Comparison of ENCODE assay signal across 1 cellular context in genomic region chr22:27377901-27378300, GRCh38.
A peak's percentile ranks its signal among the peaks of the same experiment; 100 is the strongest.
TF ChIP-seq lines count a peak whose summit lies in the region.

No MANE protein-coding gene starts in this region.

TF ChIP-seq in HEK293, 187 proteins besides CTCF, POLR2A, EP300 and RAD21 (continued from another document and continues in another):
- TF ChIP-seq, protein P1, sequence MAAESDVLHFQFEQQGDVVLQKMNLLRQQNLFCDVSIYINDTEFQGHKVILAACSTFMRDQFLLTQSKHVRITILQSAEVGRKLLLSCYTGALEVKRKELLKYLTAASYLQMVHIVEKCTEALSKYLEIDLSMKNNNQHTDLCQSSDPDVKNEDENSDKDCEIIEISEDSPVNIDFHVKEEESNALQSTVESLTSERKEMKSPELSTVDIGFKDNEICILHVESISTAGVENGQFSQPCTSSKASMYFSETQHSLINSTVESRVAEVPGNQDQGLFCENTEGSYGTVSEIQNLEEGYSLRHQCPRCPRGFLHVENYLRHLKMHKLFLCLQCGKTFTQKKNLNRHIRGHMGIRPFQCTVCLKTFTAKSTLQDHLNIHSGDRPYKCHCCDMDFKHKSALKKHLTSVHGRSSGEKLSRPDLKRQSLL (tag by site-specific recombination; IDR thresholded peaks at IDR 0.05), result 0 out of 2 replicates have a peak, but pooled peaks have one; percentile 12
- TF ChIP-seq SETDB1 (IDR thresholded peaks at IDR 0.05; ENCODE audit: insufficient read length, low read length) (no peak), ZBTB17 (tag by site-specific recombination; IDR thresholded peaks at IDR 0.05) (no peak), ZNF138 (tag by site-specific recombination; IDR thresholded peaks at IDR 0.05; ENCODE audit: borderline replicate concordance) (no peak), ZNF350 (tag by site-specific recombination; IDR thresholded peaks at IDR 0.05) (no peak), ZNF221 (tag by site-specific recombination; IDR thresholded peaks at IDR 0.05; ENCODE audit: borderline replicate concordance) (no peak), ZNF280C (tag by site-specific recombination; IDR thresholded peaks at IDR 0.05) (no peak), ZBTB10 (tag by site-specific recombination; IDR thresholded peaks at IDR 0.05) (no peak), ZNF169 (tag by site-specific recombination; IDR thresholded peaks at IDR 0.05) (no peak), ZNF302 (tag by site-specific recombination; IDR thresholded peaks at IDR 0.05; ENCODE audit: low read depth) (no peak), ZXDB (tag by site-specific recombination; IDR thresholded peaks at IDR 0.05) (0 out of 2 replicates have a peak, but pooled peaks have one; percentile 17), REPIN1 (tag by site-specific recombination; IDR thresholded peaks at IDR 0.05; ENCODE audit: low read depth) (no peak), EGR2 (tag by site-specific recombination; IDR thresholded peaks at IDR 0.05; ENCODE audit: low read depth) (no peak), SCRT1 (tag by site-specific recombination; IDR thresholded peaks at IDR 0.05; ENCODE audit: borderline replicate concordance) (no peak), ZNF747 (tag by site-specific recombination; IDR thresholded peaks at IDR 0.05) (no peak), ZNF548 (tag by site-specific recombination; IDR thresholded peaks at IDR 0.05) (no peak), ZNF837 (tag by site-specific recombination; IDR thresholded peaks at IDR 0.05) (no peak), ZNF202 (tag by site-specific recombination; IDR thresholded peaks at IDR 0.05; ENCODE audit: borderline replicate concordance) (no peak), ZNF114 (tag by site-specific recombination; IDR thresholded peaks at IDR 0.05) (no peak), BCL11B (tag by site-specific recombination; IDR thresholded peaks at IDR 0.05; ENCODE audit: low read depth) (no peak), KLF9 (tag by site-specific recombination; IDR thresholded peaks at IDR 0.05; ENCODE audit: low read depth) (no peak), KLF7 (tag by site-specific recombination; IDR thresholded peaks at IDR 0.05; ENCODE audit: borderline replicate concordance) (no peak), GLI2 (tag by site-specific recombination; IDR thresholded peaks at IDR 0.05; ENCODE audit: borderline replicate concordance, low read depth) (no peak), OSR2 (tag by site-specific recombination; IDR thresholded peaks at IDR 0.05) (peak; percentile 51), ZNF416 (tag by site-specific recombination; IDR thresholded peaks at IDR 0.05) (no peak), ZNF629 (tag by site-specific recombination; IDR thresholded peaks at IDR 0.05) (no peak), ZNF223 (tag by site-specific recombination; IDR thresholded peaks at IDR 0.05) (no peak), ZNF585B (tag by site-specific recombination; IDR thresholded peaks at IDR 0.05) (no peak), ZSCAN4 (tag by site-specific recombination; IDR thresholded peaks at IDR 0.05) (no peak), ZNF112 (tag by site-specific recombination; IDR thresholded peaks at IDR 0.05) (no peak), SALL2 (tag by site-specific recombination; IDR thresholded peaks at IDR 0.05; ENCODE audit: borderline replicate concordance) (no peak), MZF1 (tag by site-specific recombination; IDR thresholded peaks at IDR 0.05; ENCODE audit: borderline replicate concordance) (peak; percentile 85; the same call in 1 of the 2 replicates), ELK4 (IDR thresholded peaks at IDR 0.05; ENCODE audit: borderline replicate concordance, low read depth, low read length) (no peak), ZFP37 (tag by site-specific recombination; IDR thresholded peaks at IDR 0.05) (no peak), MYNN (tag by site-specific recombination; IDR thresholded peaks at IDR 0.05; ENCODE audit: borderline replicate concordance) (no peak), KLF8 (tag by site-specific recombination; IDR thresholded peaks at IDR 0.05) (no peak), ZFP3 (tag by site-specific recombination; IDR thresholded peaks at IDR 0.05; ENCODE audit: low read depth) (no peak), ZNF580 (tag by site-specific recombination; IDR thresholded peaks at IDR 0.05) (no peak; the same call in 1 of the 2 replicates), ZNF404 (tag by site-specific recombination; IDR thresholded peaks at IDR 0.05) (no peak)
- TF ChIP-seq, protein P2, sequence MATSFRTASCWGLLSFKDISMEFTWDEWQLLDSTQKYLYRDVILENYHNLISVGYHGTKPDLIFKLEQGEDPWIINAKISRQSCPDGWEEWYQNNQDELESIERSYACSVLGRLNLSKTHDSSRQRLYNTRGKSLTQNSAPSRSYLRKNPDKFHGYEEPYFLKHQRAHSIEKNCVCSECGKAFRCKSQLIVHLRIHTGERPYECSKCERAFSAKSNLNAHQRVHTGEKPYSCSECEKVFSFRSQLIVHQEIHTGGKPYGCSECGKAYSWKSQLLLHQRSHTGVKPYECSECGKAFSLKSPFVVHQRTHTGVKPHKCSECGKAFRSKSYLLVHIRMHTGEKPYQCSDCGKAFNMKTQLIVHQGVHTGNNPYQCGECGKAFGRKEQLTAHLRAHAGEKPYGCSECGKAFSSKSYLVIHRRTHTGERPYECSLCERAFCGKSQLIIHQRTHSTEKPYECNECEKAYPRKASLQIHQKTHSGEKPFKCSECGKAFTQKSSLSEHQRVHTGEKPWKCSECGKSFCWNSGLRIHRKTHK (tag by site-specific recombination; IDR thresholded peaks at IDR 0.05), result no peak
- TF ChIP-seq, protein P3, sequence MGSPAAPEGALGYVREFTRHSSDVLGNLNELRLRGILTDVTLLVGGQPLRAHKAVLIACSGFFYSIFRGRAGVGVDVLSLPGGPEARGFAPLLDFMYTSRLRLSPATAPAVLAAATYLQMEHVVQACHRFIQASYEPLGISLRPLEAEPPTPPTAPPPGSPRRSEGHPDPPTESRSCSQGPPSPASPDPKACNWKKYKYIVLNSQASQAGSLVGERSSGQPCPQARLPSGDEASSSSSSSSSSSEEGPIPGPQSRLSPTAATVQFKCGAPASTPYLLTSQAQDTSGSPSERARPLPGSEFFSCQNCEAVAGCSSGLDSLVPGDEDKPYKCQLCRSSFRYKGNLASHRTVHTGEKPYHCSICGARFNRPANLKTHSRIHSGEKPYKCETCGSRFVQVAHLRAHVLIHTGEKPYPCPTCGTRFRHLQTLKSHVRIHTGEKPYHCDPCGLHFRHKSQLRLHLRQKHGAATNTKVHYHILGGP (tag by site-specific recombination; IDR thresholded peaks at IDR 0.05), result no peak
- TF ChIP-seq, protein P4, sequence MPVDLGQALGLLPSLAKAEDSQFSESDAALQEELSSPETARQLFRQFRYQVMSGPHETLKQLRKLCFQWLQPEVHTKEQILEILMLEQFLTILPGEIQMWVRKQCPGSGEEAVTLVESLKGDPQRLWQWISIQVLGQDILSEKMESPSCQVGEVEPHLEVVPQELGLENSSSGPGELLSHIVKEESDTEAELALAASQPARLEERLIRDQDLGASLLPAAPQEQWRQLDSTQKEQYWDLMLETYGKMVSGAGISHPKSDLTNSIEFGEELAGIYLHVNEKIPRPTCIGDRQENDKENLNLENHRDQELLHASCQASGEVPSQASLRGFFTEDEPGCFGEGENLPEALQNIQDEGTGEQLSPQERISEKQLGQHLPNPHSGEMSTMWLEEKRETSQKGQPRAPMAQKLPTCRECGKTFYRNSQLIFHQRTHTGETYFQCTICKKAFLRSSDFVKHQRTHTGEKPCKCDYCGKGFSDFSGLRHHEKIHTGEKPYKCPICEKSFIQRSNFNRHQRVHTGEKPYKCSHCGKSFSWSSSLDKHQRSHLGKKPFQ (tag by site-specific recombination; IDR thresholded peaks at IDR 0.05), result peak; percentile 30; the same call in 1 of the 2 replicates
- TF ChIP-seq, protein P5, sequence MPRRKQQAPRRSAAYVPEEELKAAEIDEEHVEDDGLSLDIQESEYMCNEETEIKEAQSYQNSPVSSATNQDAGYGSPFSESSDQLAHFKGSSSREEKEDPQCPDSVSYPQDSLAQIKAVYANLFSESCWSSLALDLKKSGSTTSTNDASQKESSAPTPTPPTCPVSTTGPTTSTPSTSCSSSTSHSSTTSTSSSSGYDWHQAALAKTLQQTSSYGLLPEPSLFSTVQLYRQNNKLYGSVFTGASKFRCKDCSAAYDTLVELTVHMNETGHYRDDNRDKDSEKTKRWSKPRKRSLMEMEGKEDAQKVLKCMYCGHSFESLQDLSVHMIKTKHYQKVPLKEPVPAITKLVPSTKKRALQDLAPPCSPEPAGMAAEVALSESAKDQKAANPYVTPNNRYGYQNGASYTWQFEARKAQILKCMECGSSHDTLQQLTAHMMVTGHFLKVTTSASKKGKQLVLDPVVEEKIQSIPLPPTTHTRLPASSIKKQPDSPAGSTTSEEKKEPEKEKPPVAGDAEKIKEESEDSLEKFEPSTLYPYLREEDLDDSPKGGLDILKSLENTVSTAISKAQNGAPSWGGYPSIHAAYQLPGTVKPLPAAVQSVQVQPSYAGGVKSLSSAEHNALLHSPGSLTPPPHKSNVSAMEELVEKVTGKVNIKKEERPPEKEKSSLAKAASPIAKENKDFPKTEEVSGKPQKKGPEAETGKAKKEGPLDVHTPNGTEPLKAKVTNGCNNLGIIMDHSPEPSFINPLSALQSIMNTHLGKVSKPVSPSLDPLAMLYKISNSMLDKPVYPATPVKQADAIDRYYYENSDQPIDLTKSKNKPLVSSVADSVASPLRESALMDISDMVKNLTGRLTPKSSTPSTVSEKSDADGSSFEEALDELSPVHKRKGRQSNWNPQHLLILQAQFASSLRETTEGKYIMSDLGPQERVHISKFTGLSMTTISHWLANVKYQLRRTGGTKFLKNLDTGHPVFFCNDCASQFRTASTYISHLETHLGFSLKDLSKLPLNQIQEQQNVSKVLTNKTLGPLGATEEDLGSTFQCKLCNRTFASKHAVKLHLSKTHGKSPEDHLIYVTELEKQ (tag by site-specific recombination; IDR thresholded peaks at IDR 0.05; ENCODE audit: borderline replicate concordance), result no peak
- TF ChIP-seq, protein P6, sequence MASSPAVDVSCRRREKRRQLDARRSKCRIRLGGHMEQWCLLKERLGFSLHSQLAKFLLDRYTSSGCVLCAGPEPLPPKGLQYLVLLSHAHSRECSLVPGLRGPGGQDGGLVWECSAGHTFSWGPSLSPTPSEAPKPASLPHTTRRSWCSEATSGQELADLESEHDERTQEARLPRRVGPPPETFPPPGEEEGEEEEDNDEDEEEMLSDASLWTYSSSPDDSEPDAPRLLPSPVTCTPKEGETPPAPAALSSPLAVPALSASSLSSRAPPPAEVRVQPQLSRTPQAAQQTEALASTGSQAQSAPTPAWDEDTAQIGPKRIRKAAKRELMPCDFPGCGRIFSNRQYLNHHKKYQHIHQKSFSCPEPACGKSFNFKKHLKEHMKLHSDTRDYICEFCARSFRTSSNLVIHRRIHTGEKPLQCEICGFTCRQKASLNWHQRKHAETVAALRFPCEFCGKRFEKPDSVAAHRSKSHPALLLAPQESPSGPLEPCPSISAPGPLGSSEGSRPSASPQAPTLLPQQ (tag by site-specific recombination; IDR thresholded peaks at IDR 0.05), result 0 out of 2 replicates have a peak, but pooled peaks have one; percentile 6
